In the genomic region with DNA sequence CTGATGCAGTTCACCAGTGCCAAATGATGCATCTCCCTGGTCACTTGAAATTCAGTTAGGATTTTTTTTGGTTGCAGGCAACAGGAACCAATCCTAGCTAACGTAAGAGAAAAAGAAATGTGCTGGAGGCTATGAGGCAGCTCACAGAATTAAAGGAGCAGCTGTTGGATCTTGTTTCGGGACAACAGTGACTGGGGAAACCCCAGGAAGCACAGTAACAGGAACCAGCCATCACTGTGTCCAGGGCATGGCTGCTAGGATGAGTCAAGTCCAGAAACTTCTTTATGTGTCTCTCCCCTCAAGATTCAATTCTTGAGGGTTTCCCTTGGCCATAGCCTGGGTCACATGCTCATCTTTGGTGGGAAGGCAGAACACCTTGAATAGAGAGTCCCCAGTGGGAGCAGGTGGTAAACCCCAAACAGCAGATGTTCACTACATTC, we compare ENCODE assay signal across 8 cellular contexts. TPM values are rescaled to one million over a fixed set of nuclear protein-coding genes. Genes with fewer than 3 reads are reported as not detected.
DNase-seq lines count a peak whose midpoint lies in the region; ATAC-seq and TF ChIP-seq lines count a peak whose summit lies in the region.
"Had no signal": no experiment of that assay in that cellular context is flagged by ENCODE, and none has a peak within 500 bp of the region (broad histone marks: within the 10 kb centered on the region; RNA-seq: fewer than 3 reads in every experiment).

No MANE protein-coding gene starts in this region.

- H3K4me1 ChIP-seq in osteoblast (ENCODE audit: insufficient read depth, low read length): peaks cover 5% of the 10 kb centered on the region

- no peak overlapping the region for H2AFZ ChIP-seq in osteoblast (ENCODE audit: low read length)

- H3K36me3 ChIP-seq in osteoblast (ENCODE audit: insufficient read depth, low read length): no peaks in the 10 kb centered on the region

- no peak overlapping the region for H3K4me3 ChIP-seq in osteoblast (ENCODE audit: insufficient read depth, low read length)

- DNase-seq in HT1080 (ENCODE audit: low read depth) (peak; percentile 79), osteoblast (ENCODE audit: insufficient read length, low spot score, missing footprints) (peak; percentile 45), posterior cingulate gyrus (no peak), NOMO-1 treated with DMSO at 0.1 percent for 48 hours (lab: John Stamatoyannopoulos, UW; ENCODE audit: unreplicated experiment) (no peak), Ammon's horn (ENCODE audit: low spot score) (no peak)
- DNase-seq: T-helper 17 cell had no signal

- H3K27me3 ChIP-seq in osteoblast (ENCODE audit: insufficient read depth, low read length): no peaks in the 10 kb centered on the region

- H3K4me2 ChIP-seq in osteoblast (ENCODE audit: insufficient read depth, low read length): no peak overlapping the region

- no peaks in the 10 kb centered on the region for H3K79me2 ChIP-seq in osteoblast (ENCODE audit: insufficient read depth, low read length)

- no peak overlapping the region for H3K27ac ChIP-seq in osteoblast (ENCODE audit: low read depth, low read length)

- TF ChIP-seq CTCF in osteoblast (IDR thresholded peaks at IDR 0.05; ENCODE audit: extremely low read depth, low read depth, low read length): no peak

- no peaks in the 10 kb centered on the region for H3K9me3 ChIP-seq in osteoblast (ENCODE audit: low read depth, low read length)

- H4K20me1 ChIP-seq in osteoblast (ENCODE audit: insufficient read depth, low read length): no peaks in the 10 kb centered on the region

- ATAC-seq in GM18861 (IDR thresholded peaks at IDR 0.05; ENCODE audit: unreplicated experiment) (peak; percentile 69), GM21723 (IDR thresholded peaks at IDR 0.05; ENCODE audit: unreplicated experiment) (peak; percentile 83)
- ATAC-seq: T-helper 17 cell had no signal

- intact Hi-C loops in posterior cingulate gyrus (cut with DNase I): no loop called here

RNA-seq across cellular contexts. Expression of gene CHST2, which starts 39.0 kb away (rescaled TPM):
- 30.9 and 36.9 TPM in 2 replicates for total RNA-seq in HT1080 (2014; rRNA removed; shearing (Covaris generic))
- 19.0 and 19.6 TPM in 2 replicates for polyA plus RNA-seq in HT1080 (2015; cell fraction: cytosol; rRNA removed)
- polyA plus RNA-seq in HT1080 (2015; cell fraction: nucleus; rRNA removed): 12.1 and 13.6 TPM in 2 replicates
- total RNA-seq in osteoblast: 13.8 and 16.5 TPM in 2 replicates

Comparison
In these comparisons a context has a peak if more than half of its experiments do, and no peak if none do; other contexts are left out.
1. DNase-seq: peak in HT1080 (single experiment) and osteoblast (single experiment); none in posterior cingulate gyrus (0 of 10), NOMO-1 treated with DMSO at 0.1 percent for 48 hours (single experiment) and Ammon's horn (single experiment).